8 cellular contexts compared by ENCODE assay signal in genomic region chr6:156687875-156688549, GRCh38.
A peak's percentile ranks its signal among the peaks of the same experiment; 100 is the strongest.
DNase-seq lines count a peak whose midpoint lies in the region; ATAC-seq and TF ChIP-seq lines count a peak whose summit lies in the region.

No MANE protein-coding gene starts in this region.

- H3K4me1 ChIP-seq in vagina, result peaks cover 10% of the 10 kb centered on the region

- no peaks in the 10 kb centered on the region for H3K9me3 ChIP-seq in vagina

- no peaks in the 10 kb centered on the region for H3K36me3 ChIP-seq in vagina

- H3K27ac ChIP-seq in vagina, result peak overlapping the region; percentile 92

- H3K4me3 ChIP-seq in AG10803 (ENCODE audit: low read length) (peak overlapping the region; percentile 72), vagina (peak overlapping the region; percentile 70 to 77)

- ATAC-seq in GM21529 (IDR thresholded peaks at IDR 0.05; ENCODE audit: unreplicated experiment), result peak; percentile 0
- ATAC-seq in SK-N-SH treated with all-trans-retinoic acid at 6 μM for 48 hours, result peak; percentile 47
- no peak for ATAC-seq in HG02870 (IDR thresholded peaks at IDR 0.05; ENCODE audit: unreplicated experiment)

- DNase-seq in AG10803 (ENCODE audit: low read depth) (peak; percentile 40), epidermal melanocyte (ENCODE audit: insufficient read length, low spot score) (peak; percentile 22), midbrain (lab: John Stamatoyannopoulos, UW) (peak; percentile 62), vagina (ENCODE audit: extremely low spot score in 2 of 2) (no peak), NCI-H1105 treated with DMSO at 0.1 percent for 48 hours (lab: John Stamatoyannopoulos, UW) (no peak)

- TF ChIP-seq CTCF in AG10803 (conservative IDR thresholded peaks at IDR 0.05; ENCODE audit: low read length) (0 out of 2 replicates have a peak, but pooled peaks have one; percentile 0), vagina (IDR thresholded peaks at IDR 0.05) (no peak)

- no peaks in the 10 kb centered on the region for H3K27me3 ChIP-seq in vagina

- intact Hi-C loops in vagina (cut with DNase I), result loop anchor here (2.0 kb wide), 1 partner anchor 89 kb away; the partner anchor contains the start of gene ARID1B

- TF ChIP-seq POLR2A in vagina (IDR thresholded peaks at IDR 0.05), result no peak

TF ChIP-seq in SK-N-SH treated with all-trans-retinoic acid at 6 μM for 48 hours, 23 proteins besides CTCF, POLR2A, EP300 and RAD21:
- TF ChIP-seq ZNF70 (CRISPR knock-in tag; IDR thresholded peaks at IDR 0.05) (no peak), ARNTL (CRISPR knock-in tag; IDR thresholded peaks at IDR 0.05; ENCODE audit: borderline replicate concordance, low read depth) (no peak)

Comparison
In these comparisons a context has a peak if more than half of its experiments do, and no peak if none do; other contexts are left out.
1. DNase-seq: peak in AG10803 (single experiment), epidermal melanocyte (single experiment) and midbrain (single experiment); none in vagina (0 of 2) and NCI-H1105 treated with DMSO at 0.1 percent for 48 hours (single experiment).